Comparison of ENCODE assay signal across 1 cellular context in genomic region chr2:178450574-178451429, GRCh38.
TF ChIP-seq lines count a peak whose summit lies in the region.

PJVK (plus strand) TSS chr2:178451378; CDS start chr2:178453410, 2,032 bp downstream.
PRKRA (minus strand) TSS chr2:178451175; CDS start chr2:178451030, 145 bp downstream.

TF ChIP-seq in HepG2, 621 proteins besides CTCF, POLR2A, EP300 and RAD21 (continued from another document and continues in another):
- TF ChIP-seq ZHX2 (IDR thresholded peaks at IDR 0.05; ENCODE audit: low read depth) (peak; percentile 57; the same call in 1 of the 2 replicates), ZHX2 (CRISPR knock-in tag; IDR thresholded peaks at IDR 0.05; ENCODE audit: borderline replicate concordance) (peak; percentile 31; the same call in 1 of the 2 replicates), PHF20 (CRISPR knock-in tag; IDR thresholded peaks at IDR 0.05) (peak; percentile 80), GABPB1 (CRISPR knock-in tag; IDR thresholded peaks at IDR 0.05) (peak; percentile 88), ZMAT5 (CRISPR knock-in tag; IDR thresholded peaks at IDR 0.05; ENCODE audit: borderline replicate concordance, low read depth) (no peak), TFDP2 (CRISPR knock-in tag; IDR thresholded peaks at IDR 0.05) (peak; percentile 77), ZBTB46 (CRISPR knock-in tag; IDR thresholded peaks at IDR 0.05; ENCODE audit: borderline replicate concordance) (no peak), ELF3 (CRISPR knock-in tag; IDR thresholded peaks at IDR 0.05) (peak; percentile 23), NR2F1 (CRISPR knock-in tag; IDR thresholded peaks at IDR 0.05) (0 out of 4 replicates have a peak, but pooled peaks of 1 of the 2 experiments have one; percentile 14), E2F5 (CRISPR knock-in tag; conservative IDR thresholded peaks at IDR 0.05) (peak; percentile 79), PAXIP1 (CRISPR knock-in tag; conservative IDR thresholded peaks at IDR 0.05) (peak; percentile 76), ZBTB38 (CRISPR knock-in tag; IDR thresholded peaks at IDR 0.05) (peak; percentile 78), HIVEP1 (CRISPR knock-in tag; IDR thresholded peaks at IDR 0.05) (peak; percentile 84), RARA (CRISPR knock-in tag; IDR thresholded peaks at IDR 0.05) (no peak; the same call in 1 of the 2 replicates), NFATC3 (CRISPR knock-in tag; IDR thresholded peaks at IDR 0.05) (no peak), TOPORS (CRISPR knock-in tag; IDR thresholded peaks at IDR 0.05) (0 out of 2 replicates have a peak, but pooled peaks have one; percentile 17), AHR (CRISPR knock-in tag; IDR thresholded peaks at IDR 0.05) (0 out of 2 replicates have a peak, but pooled peaks have one; percentile 33), ZNF383 (CRISPR knock-in tag; IDR thresholded peaks at IDR 0.05; ENCODE audit: borderline replicate concordance) (no peak), KLF16 (CRISPR knock-in tag; IDR thresholded peaks at IDR 0.05) (peak in 1 of 2 experiments; percentile 98; a peak in 2 of 4 replicates), ZBTB14 (CRISPR knock-in tag; IDR thresholded peaks at IDR 0.05) (peak; percentile 55), GABPA (IDR thresholded peaks at IDR 0.05; ENCODE audit: low read depth, low read length) (peak; percentile 27; the same call in 1 of the 2 replicates), GABPA (CRISPR knock-in tag; IDR thresholded peaks at IDR 0.05; ENCODE audit: low read depth) (peak; percentile 35; the same call in 1 of the 2 replicates), MATR3 (CRISPR knock-in tag; IDR thresholded peaks at IDR 0.05) (peak; percentile 95; the same call in 1 of the 2 replicates), ZNF773 (CRISPR knock-in tag; IDR thresholded peaks at IDR 0.05; ENCODE audit: borderline replicate concordance) (peak; percentile 19; the same call in 1 of the 2 replicates), ZNF768 (CRISPR knock-in tag; IDR thresholded peaks at IDR 0.05) (no peak; the same call in none of the 2 replicates), RFX5 (IDR thresholded peaks at IDR 0.05; ENCODE audit: low read depth, low read length) (peak; percentile 34; the same call in 1 of the 2 replicates), KDM3A (CRISPR knock-in tag; IDR thresholded peaks at IDR 0.05; ENCODE audit: low read depth) (peak; percentile 65; the same call in 1 of the 2 replicates), NFIB (CRISPR knock-in tag; IDR thresholded peaks at IDR 0.05; ENCODE audit: borderline replicate concordance) (no peak), ZNF75D (CRISPR knock-in tag; IDR thresholded peaks at IDR 0.05; ENCODE audit: borderline replicate concordance) (no peak), ZNF33B (CRISPR knock-in tag; IDR thresholded peaks at IDR 0.05) (0 out of 2 replicates have a peak, but pooled peaks have one; percentile 44), TEAD2 (CRISPR knock-in tag; IDR thresholded peaks at IDR 0.05) (no peak), CHD4 (IDR thresholded peaks at IDR 0.05; ENCODE audit: borderline replicate concordance, low read length) (no peak), ZNF720 (CRISPR knock-in tag; IDR thresholded peaks at IDR 0.05) (0 out of 2 replicates have a peak, but pooled peaks have one; percentile 80), ZNF589 (CRISPR knock-in tag; conservative IDR thresholded peaks at IDR 0.05) (peak; percentile 89; the same call in 1 of the 2 replicates), CERS6 (CRISPR knock-in tag; IDR thresholded peaks at IDR 0.05) (no peak), ZSCAN22 (CRISPR knock-in tag; IDR thresholded peaks at IDR 0.05) (peak; percentile 71; the same call in 1 of the 2 replicates), FOXA3 (CRISPR knock-in tag; IDR thresholded peaks at IDR 0.05) (no peak; the same call in 1 of the 2 replicates), ZMYM3 (CRISPR knock-in tag; IDR thresholded peaks at IDR 0.05) (peak; percentile 43; the same call in 1 of the 2 replicates), MAFF (IDR thresholded peaks at IDR 0.05; ENCODE audit: low read depth, low read length) (no peak), SRSF4 (IDR thresholded peaks at IDR 0.05; ENCODE audit: low read depth, low read length, poor library complexity, severe bottlenecking) (no peak), ZNF326 (CRISPR knock-in tag; IDR thresholded peaks at IDR 0.05; ENCODE audit: borderline replicate concordance) (no peak), ZSCAN20 (CRISPR knock-in tag; IDR thresholded peaks at IDR 0.05; ENCODE audit: borderline replicate concordance) (peak; percentile 48), ATF1 (CRISPR knock-in tag; IDR thresholded peaks at IDR 0.05) (no peak), ATF2 (CRISPR knock-in tag; IDR thresholded peaks at IDR 0.05) (peak; percentile 62; the same call in 1 of the 2 replicates), SP2 (CRISPR knock-in tag; IDR thresholded peaks at IDR 0.05) (no peak; the same call in 1 of the 2 replicates), RCOR2 (CRISPR knock-in tag; IDR thresholded peaks at IDR 0.05) (no peak), LBX2 (CRISPR knock-in tag; IDR thresholded peaks at IDR 0.05; ENCODE audit: borderline replicate concordance) (no peak), MYC (CRISPR knock-in tag; IDR thresholded peaks at IDR 0.05; ENCODE audit: borderline replicate concordance) (peak; percentile 96)
